24 cellular contexts compared by ENCODE assay signal in the genomic region with DNA sequence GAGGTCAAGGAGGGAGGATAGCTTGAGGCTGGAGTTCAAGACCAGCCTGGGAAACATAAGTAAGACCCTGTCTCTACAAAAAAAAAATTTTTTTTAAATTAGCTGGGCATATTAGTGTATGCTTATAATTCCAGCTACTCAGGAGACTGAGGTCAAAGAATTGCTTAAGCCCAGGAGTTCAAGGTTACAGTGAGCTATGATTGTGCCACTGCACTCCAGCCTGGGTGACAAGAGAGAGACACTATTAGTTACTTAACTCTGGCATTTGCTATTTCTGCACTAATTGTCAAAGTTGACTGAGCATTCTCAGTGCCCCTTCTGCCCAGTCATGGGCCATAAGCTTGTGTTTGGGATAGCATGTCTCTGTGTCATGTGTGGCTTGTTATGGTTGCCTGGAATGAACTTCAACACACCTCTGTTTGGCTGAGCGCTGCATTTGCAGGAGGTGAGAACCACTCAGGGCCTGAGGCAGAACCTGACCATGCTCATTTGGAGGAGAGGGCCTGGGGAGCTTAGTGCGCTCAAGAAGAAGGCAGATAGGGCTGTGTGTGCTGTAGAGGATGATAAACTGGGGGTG.
DNase-seq lines count a peak whose midpoint lies in the region; ATAC-seq and TF ChIP-seq lines count a peak whose summit lies in the region.
"Had no signal": no experiment of that assay in that cellular context is flagged by ENCODE, and none has a peak within 500 bp of the region (broad histone marks: within the 10 kb centered on the region; RNA-seq: fewer than 3 reads in every experiment).

No MANE protein-coding gene starts in this region.

- H3K4me1 ChIP-seq in BLaER1 treated with 17β-estradiol and CSF1 and Interleukin-3, amounts not matched to agents 10 nM and 100 nM, result peaks cover 47 to 85% (median 67%) of the 10 kb centered on the region in 10 experiments
- peaks cover 19 to 41% of the 10 kb centered on the region in 2 experiments for H3K4me1 ChIP-seq in neutrophil (ENCODE audit: control insufficient read depth in 1 of 2, insufficient read depth in 1 of 2, low read depth in 1 of 2, low read length in 1 of 2)
- H3K4me1 ChIP-seq: HAP-1 had no signal

- peak overlapping the region in 10 of 11 experiments; percentile 19 to 64 (median 45); a peak in 16 of 22 replicates for H3K4me2 ChIP-seq in BLaER1 treated with 17β-estradiol and CSF1 and Interleukin-3, amounts not matched to agents 10 nM and 100 nM
- H3K4me2 ChIP-seq: GM23338, KMS-11 had no signal

- H4K20me1 ChIP-seq in BLaER1 treated with 17β-estradiol and CSF1 and Interleukin-3, amounts not matched to agents 10 nM and 100 nM, result peaks cover 43 to 100% (median 100%) of the 10 kb centered on the region in 11 experiments; a peak in 20 of 22 replicates

- H3K9ac ChIP-seq in BLaER1 treated with 17β-estradiol and CSF1 and Interleukin-3, amounts not matched to agents 10 nM and 100 nM, result no peak overlapping the region
- H3K9ac ChIP-seq: KMS-11 had no signal

- H3K27ac ChIP-seq in BLaER1 treated with 17β-estradiol and CSF1 and Interleukin-3, amounts not matched to agents 10 nM and 100 nM, result no peak overlapping the region
- peak overlapping the region; percentile 34 for H3K27ac ChIP-seq in neutrophil
- H3K27ac ChIP-seq: KMS-11 had no signal

- peak; percentile 33 for DNase-seq in activated CD8-positive, alpha-beta memory T cell treated with anti-CD3 and anti-CD28 coated beads for 24 hours
- DNase-seq in activated CD8-positive, alpha-beta memory T cell treated with anti-CD3 and anti-CD28 coated beads, Interleukin-2, amount 50 U/mL, for 4 hours, result no peak
- peak; percentile 30 for DNase-seq in kidney tubule cell (ENCODE audit: low spot score)
- no peak for DNase-seq in OCI-M1 (lab: John Stamatoyannopoulos, UW)
- DNase-seq: 8988T; AML-193; DND-41; MV-4-11; NCI-H1105 treated with DMSO at 0.1 percent for 48 hours; NCI-H2081; NCI-H2171; NCI-H345; NCI-H524; NCI-H774; NK-92 treated with Interleukin-12 subunit alpha and Interleukin-12 subunit beta, amount 100 ng/mL, for 24 hours had no signal

- peaks cover 0 to 30% (median 21%) of the 10 kb centered on the region in 11 experiments; a peak in 15 of 22 replicates for H3K27me3 ChIP-seq in BLaER1 treated with 17β-estradiol and CSF1 and Interleukin-3, amounts not matched to agents 10 nM and 100 nM
- H3K27me3 ChIP-seq in neutrophil, result no peaks in the 10 kb centered on the region

- peaks cover 0 to 13% (median 0%) of the 10 kb centered on the region in 11 experiments; a peak in 4 of 22 replicates for H3K36me3 ChIP-seq in BLaER1 treated with 17β-estradiol and CSF1 and Interleukin-3, amounts not matched to agents 10 nM and 100 nM
- no peaks in the 10 kb centered on the region for H3K36me3 ChIP-seq in neutrophil
- H3K36me3 ChIP-seq: HAP-1 had no signal

- TF ChIP-seq CTCF in neutrophil (IDR thresholded peaks at IDR 0.05), result no peak

- peaks cover 0 to 11% (median 0%) of the 10 kb centered on the region in 11 experiments; a peak in 5 of 22 replicates for H3K9me3 ChIP-seq in BLaER1 treated with 17β-estradiol and CSF1 and Interleukin-3, amounts not matched to agents 10 nM and 100 nM (replicated peaks in 1 of 11)
- no peaks in the 10 kb centered on the region for H3K9me3 ChIP-seq in neutrophil
- H3K9me3 ChIP-seq: HAP-1 had no signal

- H3K4me3 ChIP-seq in BLaER1 treated with 17β-estradiol and CSF1 and Interleukin-3, amounts not matched to agents 10 nM and 100 nM, result no peak overlapping the region
- H3K4me3 ChIP-seq in neutrophil (ENCODE audit: low read depth in 1 of 2, low read length in 1 of 2), result no peak overlapping the region
- H3K4me3 ChIP-seq: GM23338, HAP-1 had no signal

- no peak for ATAC-seq in HG02981 (IDR thresholded peaks at IDR 0.05; ENCODE audit: unreplicated experiment)
- ATAC-seq in HG02571 (IDR thresholded peaks at IDR 0.05; ENCODE audit: unreplicated experiment), result no peak
- ATAC-seq: GM23338, Panc1, SK-N-SH treated with all-trans-retinoic acid at 6 μM for 48 hours had no signal

Comparison
In these comparisons a context has a peak if more than half of its experiments do, and no peak if none do; other contexts are left out.
1. DNase-seq: peak in activated CD8-positive, alpha-beta memory T cell treated with anti-CD3 and anti-CD28 coated beads for 24 hours (single experiment) and kidney tubule cell (single experiment); none in activated CD8-positive, alpha-beta memory T cell treated with anti-CD3 and anti-CD28 coated beads, Interleukin-2, amount 50 U/mL, for 4 hours (single experiment) and OCI-M1 (single experiment).